1 cellular context compared by ENCODE assay signal in the genomic region with DNA sequence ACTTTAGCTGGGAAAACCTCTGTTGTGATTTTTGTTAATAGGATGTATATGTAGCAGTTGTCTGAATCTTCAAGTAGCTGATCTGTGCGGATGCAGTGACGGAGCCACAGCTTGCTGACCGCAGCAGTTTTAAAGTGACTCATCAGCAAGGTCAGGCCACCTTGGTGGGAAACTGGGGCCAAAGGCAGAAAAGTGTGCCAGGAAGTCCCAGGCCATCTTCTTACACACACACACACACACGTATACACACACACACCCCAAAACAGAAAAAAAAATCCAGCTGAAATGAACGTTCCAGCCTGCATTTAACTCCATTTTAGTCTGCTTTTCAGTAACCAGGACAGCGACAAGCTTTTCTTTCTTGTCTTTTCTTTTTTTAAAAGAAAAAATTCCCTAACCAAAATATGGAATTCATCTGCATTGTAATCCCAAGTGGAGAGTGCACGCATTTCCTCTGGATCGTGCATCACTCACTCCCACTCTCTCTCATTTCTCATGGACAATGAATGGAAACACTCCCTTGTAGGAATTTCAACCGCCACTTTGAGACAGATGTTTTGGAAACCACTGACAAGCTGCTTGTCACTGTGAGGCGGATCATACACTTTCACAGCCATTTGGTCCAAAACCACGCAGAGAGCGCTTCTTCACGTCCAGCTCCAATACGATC.
TF ChIP-seq lines count a peak whose summit lies in the region.

No MANE protein-coding gene starts in this region.

TF ChIP-seq in IMR-90, 13 proteins besides CTCF, POLR2A, EP300 and RAD21 (continued from another document):
- no peak for TF ChIP-seq CEBPB (IDR thresholded peaks at IDR 0.05; ENCODE audit: low read depth, low read length)
- TF ChIP-seq MXI1 (IDR thresholded peaks at IDR 0.05; ENCODE audit: borderline replicate concordance, low read depth, low read length): no peak
- TF ChIP-seq, protein P1, sequence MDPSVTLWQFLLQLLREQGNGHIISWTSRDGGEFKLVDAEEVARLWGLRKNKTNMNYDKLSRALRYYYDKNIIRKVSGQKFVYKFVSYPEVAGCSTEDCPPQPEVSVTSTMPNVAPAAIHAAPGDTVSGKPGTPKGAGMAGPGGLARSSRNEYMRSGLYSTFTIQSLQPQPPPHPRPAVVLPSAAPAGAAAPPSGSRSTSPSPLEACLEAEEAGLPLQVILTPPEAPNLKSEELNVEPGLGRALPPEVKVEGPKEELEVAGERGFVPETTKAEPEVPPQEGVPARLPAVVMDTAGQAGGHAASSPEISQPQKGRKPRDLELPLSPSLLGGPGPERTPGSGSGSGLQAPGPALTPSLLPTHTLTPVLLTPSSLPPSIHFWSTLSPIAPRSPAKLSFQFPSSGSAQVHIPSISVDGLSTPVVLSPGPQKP (IDR thresholded peaks at IDR 0.05; ENCODE audit: borderline replicate concordance, low read depth, low read length): no peak
- TF ChIP-seq FOS (IDR thresholded peaks at IDR 0.05; ENCODE audit: low read depth, low read length): peak; percentile 59; the same call in 1 of the 2 replicates
- no peak for TF ChIP-seq BHLHE40 (IDR thresholded peaks at IDR 0.05; ENCODE audit: low read depth, low read length)
- peak; percentile 97 for TF ChIP-seq MAFK (IDR thresholded peaks at IDR 0.05; ENCODE audit: low read depth, low read length)
- TF ChIP-seq RFX5 (IDR thresholded peaks at IDR 0.05; ENCODE audit: low read depth, low read length): no peak
- no peak for TF ChIP-seq SMC3 (IDR thresholded peaks at IDR 0.05; ENCODE audit: low read depth, low read length)
- no peak for TF ChIP-seq MAZ (IDR thresholded peaks at IDR 0.05; ENCODE audit: borderline replicate concordance, low read depth, low read length)
